ENCODE assay signal across 14 cellular contexts in the genomic region with DNA sequence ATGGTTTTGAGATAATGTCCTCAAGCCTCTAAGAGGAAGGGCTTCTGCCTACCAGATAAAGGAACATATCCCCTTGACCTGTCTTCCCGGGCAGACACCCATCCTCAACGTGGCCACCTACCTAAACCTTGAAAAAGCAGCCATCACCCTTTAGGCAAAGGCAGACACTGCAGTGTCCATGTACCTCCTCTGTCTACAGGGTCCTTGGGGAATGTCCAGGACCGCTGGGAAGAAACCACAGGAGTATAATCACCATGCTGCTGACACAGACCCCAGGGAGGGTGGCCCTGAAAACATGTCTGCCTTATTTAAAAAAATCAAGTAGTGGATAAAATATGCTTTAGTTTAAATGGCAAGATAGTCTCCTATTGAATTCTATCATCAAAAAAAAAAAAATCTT. TPM values are rescaled to one million over a fixed set of nuclear protein-coding genes. Genes with fewer than 3 reads are reported as not detected.
DNase-seq lines count a peak whose midpoint lies in the region; ATAC-seq and TF ChIP-seq lines count a peak whose summit lies in the region.
"Had no signal": no experiment of that assay in that cellular context is flagged by ENCODE, and none has a peak within 500 bp of the region (broad histone marks: within the 10 kb centered on the region; RNA-seq: fewer than 3 reads in every experiment).

No MANE protein-coding gene starts in this region.

- no peaks in the 10 kb centered on the region for H3K27me3 ChIP-seq in heart right ventricle
- H3K27me3 ChIP-seq in uterus, result no peaks in the 10 kb centered on the region

- 31 to 40% methylated on average over 3 of the region's 3 CpGs for WGBS in heart right ventricle, 2 donors
- 33% methylated on average over 1 of the region's 3 CpGs; no CpG with 5 or more reads in 1 of the 2 experiments for WGBS in mesodermal cell (ENCODE audit: insufficient coverage in 2 of 2), 2 experiments

- no peak overlapping the region for H3K4me3 ChIP-seq in heart right ventricle
- H3K4me3 ChIP-seq in mesodermal cell (ENCODE audit: extremely low read depth, insufficient read depth, low read length, poor library complexity, severe bottlenecking), result no peak overlapping the region
- no peak overlapping the region for H3K4me3 ChIP-seq in uterus

- ATAC-seq in heart right ventricle (peak in 1 of 8 donors; percentile 12), Right ventricle myocardium superior (ENCODE audit: poor library complexity) (no peak), HG02870 (IDR thresholded peaks at IDR 0.05; ENCODE audit: unreplicated experiment) (no peak), HG02970 (IDR thresholded peaks at IDR 0.05; ENCODE audit: low FRiP score, unreplicated experiment) (no peak)
- ATAC-seq: natural killer cell had no signal

- TF ChIP-seq CTCF in heart right ventricle (IDR thresholded peaks at IDR 0.05) (no peak), uterus (IDR thresholded peaks at IDR 0.05) (no peak)

- no peak for TF ChIP-seq POLR2A in uterus (IDR thresholded peaks at IDR 0.05)

- H3K27ac ChIP-seq in heart right ventricle, result peak overlapping the region in 8 of 10 donors; percentile 1 to 72 (median 48)
- H3K27ac ChIP-seq in mesodermal cell (ENCODE audit: low read depth, low read length, severe bottlenecking), result peak overlapping the region; percentile 98
- H3K27ac ChIP-seq in uterus, result peak overlapping the region; percentile 10 to 12

- H3K4me1 ChIP-seq in heart right ventricle (peaks cover 0 to 99% (median 79%) of the 10 kb centered on the region in 9 donors), mesodermal cell (ENCODE audit: control insufficient read depth, insufficient read depth, low read length, poor library complexity, severe bottlenecking) (peaks cover 80% of the 10 kb centered on the region), uterus (no peaks in the 10 kb centered on the region)

- peaks cover 0 to 16% (median 0%) of the 10 kb centered on the region in 9 donors for H3K36me3 ChIP-seq in heart right ventricle
- peaks cover 74% of the 10 kb centered on the region for H3K36me3 ChIP-seq in mesodermal cell (ENCODE audit: control insufficient read depth, insufficient read depth, low read length)
- H3K36me3 ChIP-seq in uterus, result no peaks in the 10 kb centered on the region

- H3K9me3 ChIP-seq in heart right ventricle (no peaks in the 10 kb centered on the region), mesodermal cell (ENCODE audit: control insufficient read depth, low read length) (peaks cover 8% of the 10 kb centered on the region), uterus (no peaks in the 10 kb centered on the region)

- DNase-seq in heart right ventricle, result no peak
- DNase-seq in Right ventricle myocardium superior, result no peak
- DNase-seq in ecto neural progenitor cell (ENCODE audit: low spot score), result peak; percentile 29
- no peak for DNase-seq in uterus
- DNase-seq in NCI-H2196 treated with DMSO at 0.1 percent for 48 hours (lab: John Stamatoyannopoulos, UW; ENCODE audit: unreplicated experiment), result no peak
- DNase-seq: 8988T; activated CD4-positive, alpha-beta T cell treated with anti-CD3 and anti-CD28 coated beads, Interleukin-2, amount 50 U/mL, for 48 hours; activated effector memory CD4-positive, alpha-beta T cell treated with anti-CD3 and anti-CD28 coated beads, Interleukin-2, amount 50 U/mL, for 16 hours; MM.1S; natural killer cell; NCI-H2171 treated with DMSO at 0.1 percent for 48 hours had no signal

- intact Hi-C loops in heart right ventricle (cut with DNase I), result no loop called here
- intact Hi-C loops in Right ventricle myocardium superior (cut with DNase I), result no loop called here
- intact Hi-C loops in uterus (cut with DNase I; ENCODE audit: low total_unique reads), result no loop called here

RNA-seq across cellular contexts. Expression of gene BCAR3, which starts 16.6 kb away (rescaled TPM):
- total RNA-seq in heart right ventricle (10 to 100 TPM in 9 of 10 donors, 1 to 10 TPM in 1; 8.3 to 36.0 (median 16.7) TPM), Right ventricle myocardium superior (18.5 TPM), uterus (10 to 100 TPM in 3 of 4 donors, 1 to 10 TPM in 1; 8.5 to 56.8 (median 20.2) TPM)
- polyA plus RNA-seq in heart right ventricle, result 10 to 100 TPM in 1 of 2 donors, 1 to 10 TPM in 1; 6.6 to 10.6 TPM
- 38.3 TPM for polyA plus RNA-seq in mesodermal cell (2013, experiment 1 of 2)
- 40.0 TPM for polyA plus RNA-seq in mesodermal cell (2013, experiment 2 of 2)

Comparison
In these comparisons a context has a peak if more than half of its experiments do, and no peak if none do; other contexts are left out.
1. H3K27ac ChIP-seq: peak in every context shown above with its lines; median percentile 98 in mesodermal cell; 48 in heart right ventricle; 11 in uterus.